Comparison of ENCODE assay signal across 25 cellular contexts in the genomic region with DNA sequence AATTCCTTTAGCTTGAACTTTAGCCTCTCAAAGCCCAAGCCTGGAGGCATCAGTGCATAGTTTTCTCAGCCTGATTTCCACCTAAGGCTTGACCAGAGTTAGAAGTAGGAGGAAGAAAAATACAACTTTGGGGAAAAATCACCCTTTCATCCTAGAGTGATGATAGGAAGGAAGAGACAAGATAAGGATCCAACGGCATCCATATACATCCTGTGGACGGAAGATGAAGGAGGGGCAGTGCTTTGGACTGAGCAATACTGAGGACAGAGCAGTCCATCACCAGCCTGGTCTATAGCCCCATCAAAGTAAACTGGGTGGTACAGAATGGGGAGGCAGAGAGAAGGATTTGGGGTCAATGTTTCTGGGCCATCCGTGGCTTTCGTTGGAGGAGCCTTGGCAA.
DNase-seq lines count a peak whose midpoint lies in the region; ATAC-seq, FAIRE-seq and TF ChIP-seq lines count a peak whose summit lies in the region.
"Had no signal": no experiment of that assay in that cellular context is flagged by ENCODE, and none has a peak within 500 bp of the region (broad histone marks: within the 10 kb centered on the region; RNA-seq: fewer than 3 reads in every experiment).

No MANE protein-coding gene starts in this region.

- no peak overlapping the region for H4K91ac ChIP-seq in trophoblast cell (ENCODE audit: low read depth, low read length)

- H3K79me2 ChIP-seq in K562 (ENCODE audit: control insufficient read depth, insufficient read depth, low read length), result no peaks in the 10 kb centered on the region
- H3K79me2 ChIP-seq in trophoblast cell (ENCODE audit: control insufficient read depth, insufficient read depth, low read length, poor library complexity), result no peaks in the 10 kb centered on the region

- no peak overlapping the region for H3K14ac ChIP-seq in trophoblast cell (ENCODE audit: low read length)

- no peak for TF ChIP-seq CTCF in K562 (IDR thresholded peaks at IDR 0.05 in 2 of 3, conservative IDR thresholded peaks at IDR 0.05 in 1 of 3; ENCODE audit: insufficient read depth in 2 of 3, low read depth in 1 of 3, low read length in 3 of 3)
- TF ChIP-seq CTCF in natural killer cell (IDR thresholded peaks at IDR 0.05), result no peak

- H3K23ac ChIP-seq in trophoblast cell (ENCODE audit: low read length), result peak overlapping the region; percentile 18

- H3K9me1 ChIP-seq in K562 (ENCODE audit: control insufficient read depth, insufficient read depth, low read length), result no peaks in the 10 kb centered on the region

- BruUV-seq in K562 (replicated peaks; lab: Mats Ljungman, UMichigan), result no TSS peak

- in situ Hi-C loops in K562 (cut with MboI), result no loop called here

- peak overlapping the region in 2 of 3 donors; percentile 49 to 82 for H3K27ac Mint-ChIP-seq in CD4-positive, CD25-positive, alpha-beta regulatory T cell
- H3K27ac Mint-ChIP-seq in natural killer cell, result no peak overlapping the region
- H3K27ac Mint-ChIP-seq: B cell; CD4-positive, alpha-beta memory T cell had no signal

- intact Hi-C loops in K562 (cut with micrococcal nuclease) (loop anchor here (5.0 to 10.0 kb wide), 2 partner anchors 163 to 221 kb away; no protein-coding TSS in a partner anchor), natural killer cell (cut with micrococcal nuclease) (no loop called here)

- H2BK5ac ChIP-seq in trophoblast cell (ENCODE audit: low read depth, low read length, poor library complexity), result no peak overlapping the region

- H3K4me3 Mint-ChIP-seq in CD4-positive, CD25-positive, alpha-beta regulatory T cell, result no peak overlapping the region
- no peak overlapping the region for H3K4me3 Mint-ChIP-seq in natural killer cell
- H3K4me3 Mint-ChIP-seq: B cell; CD4-positive, alpha-beta memory T cell; CD8-positive, alpha-beta memory T cell had no signal

- no peak overlapping the region for H3K18ac ChIP-seq in trophoblast cell (ENCODE audit: low read length)

- H3K36me3 Mint-ChIP-seq in CD4-positive, CD25-positive, alpha-beta regulatory T cell, result peaks cover 10% of the 10 kb centered on the region
- H3K36me3 Mint-ChIP-seq in natural killer cell, result no peaks in the 10 kb centered on the region
- H3K36me3 Mint-ChIP-seq: CD4-positive, alpha-beta memory T cell; CD8-positive, alpha-beta memory T cell had no signal

- H3K79me1 ChIP-seq in trophoblast cell (ENCODE audit: low read length), result no peaks in the 10 kb centered on the region

- H3K4me2 ChIP-seq in K562 (ENCODE audit: insufficient read depth, low read length), result peak overlapping the region; percentile 79; the same call in 1 of the 2 replicates
- no peak overlapping the region for H3K4me2 ChIP-seq in trophoblast cell (ENCODE audit: low read length)
- H3K4me2 ChIP-seq: A549; BLaER1 treated with 17β-estradiol and CSF1 and Interleukin-3, amounts not matched to agents 10 nM and 100 nM had no signal

- DNase-seq in CD4-positive, CD25-positive, alpha-beta regulatory T cell, result no peak
- no peak for DNase-seq in K562 (ENCODE audit: extremely low read depth in 1 of 4, low spot score in 3 of 4)
- peak in 1 of 2 donors; percentile 4 for DNase-seq in trophoblast cell
- no peak for DNase-seq in natural killer cell
- DNase-seq in iPS-NIHi11 (ENCODE audit: low spot score), result no peak
- DNase-seq: AML-193; CD4-positive, alpha-beta memory T cell; CD8-positive, alpha-beta memory T cell; COR-L47; DMS 273 treated with DMSO at 0.1 percent for 48 hours; DMS153; DMS53; DMS79; DND-41; EL; GDM1 had no signal

- H2AK5ac ChIP-seq in trophoblast cell (ENCODE audit: low read length), result no peak overlapping the region

- no peak overlapping the region for H3K4me3 ChIP-seq in CD4-positive, CD25-positive, alpha-beta regulatory T cell (ENCODE audit: low read depth, low read length)
- H3K4me3 ChIP-seq in K562 (no peak overlapping the region), trophoblast cell (ENCODE audit: low read depth, low read length) (no peak overlapping the region)
- H3K4me3 ChIP-seq: A549; BLaER1 treated with 17β-estradiol and CSF1 and Interleukin-3, amounts not matched to agents 10 nM and 100 nM; GM12878 had no signal

- peaks cover 0 to 3% (median 0%) of the 10 kb centered on the region in 7 donors for H3K9me3 Mint-ChIP-seq in CD4-positive, CD25-positive, alpha-beta regulatory T cell
- no peaks in the 10 kb centered on the region for H3K9me3 Mint-ChIP-seq in natural killer cell
- H3K9me3 Mint-ChIP-seq: CD4-positive, alpha-beta memory T cell; CD8-positive, alpha-beta memory T cell had no signal

- no peaks in the 10 kb centered on the region for H3K36me3 ChIP-seq in CD4-positive, CD25-positive, alpha-beta regulatory T cell (ENCODE audit: control insufficient read depth, insufficient read depth, low read length)
- H3K36me3 ChIP-seq in K562 (ENCODE audit: control insufficient read depth, insufficient read depth, low read length) (no peaks in the 10 kb centered on the region), trophoblast cell (ENCODE audit: control insufficient read depth in 1 of 2, insufficient read depth in 2 of 2, low read length in 2 of 2) (no peaks in the 10 kb centered on the region)
- H3K36me3 ChIP-seq: BLaER1 treated with 17β-estradiol and CSF1 and Interleukin-3, amounts not matched to agents 10 nM and 100 nM had no signal

- no peaks in the 10 kb centered on the region for H3K27me3 ChIP-seq in CD4-positive, CD25-positive, alpha-beta regulatory T cell (ENCODE audit: control insufficient read depth, insufficient read depth, low read length)
- no peaks in the 10 kb centered on the region for H3K27me3 ChIP-seq in K562 (ENCODE audit: control insufficient read depth in 2 of 2, insufficient read depth in 2 of 2, low read length in 2 of 2)
- H3K27me3 ChIP-seq in trophoblast cell (ENCODE audit: insufficient read depth, low read length), result no peaks in the 10 kb centered on the region
- H3K27me3 ChIP-seq: BLaER1 treated with 17β-estradiol and CSF1 and Interleukin-3, amounts not matched to agents 10 nM and 100 nM had no signal

- H3K4me1 ChIP-seq in CD4-positive, CD25-positive, alpha-beta regulatory T cell (ENCODE audit: control insufficient read depth, insufficient read depth, low read length, poor library complexity, severe bottlenecking), result no peaks in the 10 kb centered on the region
- peaks cover 3 to 49% of the 10 kb centered on the region in 2 experiments; a peak in 3 of 5 replicates for H3K4me1 ChIP-seq in K562 (replicated peaks in 1 of 2; ENCODE audit: control insufficient read depth in 2 of 2, insufficient read depth in 2 of 2, low read length in 2 of 2)
- no peaks in the 10 kb centered on the region for H3K4me1 ChIP-seq in trophoblast cell (ENCODE audit: control insufficient read depth in 1 of 2, insufficient read depth in 2 of 2, low read length in 2 of 2)
- H3K4me1 ChIP-seq: A549 had no signal

- CTCF ChIA-PET in K562 (lab: Yijun Ruan, JAX; ENCODE audit: low intra/inter-chr PET ratio), result no interaction called here

- H3K27ac ChIP-seq in CD4-positive, CD25-positive, alpha-beta regulatory T cell (ENCODE audit: insufficient read depth, low read length, poor library complexity, severe bottlenecking), result no peak overlapping the region
- H3K27ac ChIP-seq in K562 (ENCODE audit: extremely low read depth, low read depth, low read length) (peak overlapping the region; percentile 85; the same call in 1 of the 3 replicates), trophoblast cell (ENCODE audit: low read depth, low read length) (no peak overlapping the region)
- H3K27ac ChIP-seq: 22Rv1; A549; BLaER1 treated with 17β-estradiol and CSF1 and Interleukin-3, amounts not matched to agents 10 nM and 100 nM; C4-2B had no signal

- FAIRE-seq in K562 (lab: Jason Lieb, UNC), result no peak
- FAIRE-seq: A549, GM12878, GM12892, GM18507, GM19239 had no signal

- no peak overlapping the region for H2BK12ac ChIP-seq in trophoblast cell (ENCODE audit: low read length)

- no peak for TF ChIP-seq EP300 in K562 (IDR thresholded peaks at IDR 0.05; ENCODE audit: low read length)

- WGBS in K562 (ENCODE audit: insufficient coverage, low coverage, missing lambda C conversion rate), result 39% methylated on average over 4 of the region's 4 CpGs
- WGBS in trophoblast cell (ENCODE audit: extremely low coverage, insufficient coverage, insufficient read length), result no CpG with 5 or more reads among the region's 4 CpGs

- TF ChIP-seq RAD21 in K562 (CRISPR knock-in tag; conservative IDR thresholded peaks at IDR 0.05 in 1 of 2, IDR thresholded peaks at IDR 0.05 in 1 of 2), result no peak

- ATAC-seq in CD4-positive, CD25-positive, alpha-beta regulatory T cell (ENCODE audit: low read depth in 2 of 2), result no peak
- ATAC-seq in K562 (no peak), natural killer cell (no peak)
- ATAC-seq: A549, GM12878 had no signal

- no peak overlapping the region for H3K4ac ChIP-seq in trophoblast cell (ENCODE audit: low read depth, low read length)

- H3K9ac ChIP-seq in K562 (ENCODE audit: insufficient read depth in 1 of 2, low read depth in 2 of 2, low read length in 2 of 2) (no peak overlapping the region), trophoblast cell (ENCODE audit: low read length) (no peak overlapping the region)
- H3K9ac ChIP-seq: BLaER1 treated with 17β-estradiol and CSF1 and Interleukin-3, amounts not matched to agents 10 nM and 100 nM had no signal

- no peaks in the 10 kb centered on the region for H4K20me1 ChIP-seq in K562 (replicated peaks; ENCODE audit: control insufficient read depth, insufficient read depth, low read length)
- H4K20me1 ChIP-seq: BLaER1 treated with 17β-estradiol and CSF1 and Interleukin-3, amounts not matched to agents 10 nM and 100 nM had no signal

- POLR2A ChIA-PET in K562 (lab: Yijun Ruan, JAX), result interaction anchor here (0.6 to 1.8 kb wide), 3 partner anchors 25 to 227 kb away, joined by 3 to 8 read pairs (median 4); no protein-coding TSS in a partner anchor

- no peak for TF ChIP-seq POLR2A in K562 (conservative IDR thresholded peaks at IDR 0.05)

- peaks cover 4% of the 10 kb centered on the region for H3K27me3 Mint-ChIP-seq in CD4-positive, CD25-positive, alpha-beta regulatory T cell
- peaks cover 6 to 14% of the 10 kb centered on the region in 2 donors for H3K27me3 Mint-ChIP-seq in natural killer cell (ENCODE audit: low read depth in 2 of 2)
- H3K27me3 Mint-ChIP-seq: B cell; CD4-positive, alpha-beta memory T cell had no signal

- no peak overlapping the region for H4K12ac ChIP-seq in trophoblast cell (ENCODE audit: low read depth, low read length)

- H3K9me3 ChIP-seq in CD4-positive, CD25-positive, alpha-beta regulatory T cell (ENCODE audit: control insufficient read depth in 2 of 2, low read length in 2 of 2), result no peaks in the 10 kb centered on the region
- no peaks in the 10 kb centered on the region for H3K9me3 ChIP-seq in K562 (replicated peaks; ENCODE audit: control insufficient read depth, insufficient read depth, low read depth, low read length)
- H3K9me3 ChIP-seq in trophoblast cell (ENCODE audit: insufficient read depth, low read depth, low read length), result peaks cover 2% of the 10 kb centered on the region
- H3K9me3 ChIP-seq: A549; BLaER1 treated with 17β-estradiol and CSF1 and Interleukin-3, amounts not matched to agents 10 nM and 100 nM had no signal

- no peak overlapping the region for H2BK120ac ChIP-seq in trophoblast cell (ENCODE audit: insufficient read depth, low read length, poor library complexity)

- peaks cover 0 to 10% (median 4%) of the 10 kb centered on the region in 4 donors for H3K4me1 Mint-ChIP-seq in CD4-positive, CD25-positive, alpha-beta regulatory T cell
- no peaks in the 10 kb centered on the region for H3K4me1 Mint-ChIP-seq in natural killer cell
- H3K4me1 Mint-ChIP-seq: B cell; CD8-positive, alpha-beta memory T cell had no signal

- H2AFZ ChIP-seq in K562 (ENCODE audit: low read depth, low read length) (peak overlapping the region; percentile 20; the same call in 1 of the 2 replicates), trophoblast cell (ENCODE audit: insufficient read depth, low read length, poor library complexity) (no peak overlapping the region)

- no peak overlapping the region for H4K8ac ChIP-seq in trophoblast cell (ENCODE audit: low read depth, low read length)

Comparison
In these comparisons a context has a peak if more than half of its experiments do, and no peak if none do; other contexts are left out.
1. H3K27ac Mint-ChIP-seq: peak in CD4-positive, CD25-positive, alpha-beta regulatory T cell (2 of 3); none in natural killer cell (0 of 2).